Comparison of ENCODE assay signal across 8 cellular contexts in genomic region chr5:115262066-115262404, GRCh38. TPM values are rescaled to one million over a fixed set of nuclear protein-coding genes. Genes with fewer than 3 reads are reported as not detected.
DNase-seq lines count a peak whose midpoint lies in the region; ATAC-seq, FAIRE-seq and TF ChIP-seq lines count a peak whose summit lies in the region.

No MANE protein-coding gene starts in this region.

- POLR2A ChIA-PET in A549 (lab: Yijun Ruan, JAX), result interaction anchor here (0.6 to 1.5 kb wide), 3 partner anchors 34 to 153 kb away, joined by 3 to 9 read pairs (median 7); partner anchors contain the start of genes CCDC112 and TRIM36
- POLR2A ChIA-PET in naive thymus-derived CD4-positive, alpha-beta T cell (lab: Charles Lee), result interaction anchor here (0.7 to 3.2 kb wide), 5 partner anchors 34 to 1668 kb away, joined by 3 to 26 read pairs (median 5); partner anchors contain the start of genes CCDC112 and TMED7

- peaks cover 0 to 2% (median 0%) of the 10 kb centered on the region in 11 donors for H3K9me3 Mint-ChIP-seq in naive thymus-derived CD4-positive, alpha-beta T cell

- TF ChIP-seq RAD21 in A549 (conservative IDR thresholded peaks at IDR 0.05 in 1 of 2, IDR thresholded peaks at IDR 0.05 in 1 of 2), result no peak

- TF ChIP-seq CTCF in A549 (IDR thresholded peaks at IDR 0.05), result no peak

- H3K4me1 ChIP-seq in A549, result peaks cover 11% of the 10 kb centered on the region
- H3K4me1 ChIP-seq in naive thymus-derived CD4-positive, alpha-beta T cell (ENCODE audit: control insufficient read depth in 2 of 2, insufficient read depth in 2 of 2, low read length in 2 of 2), result peaks cover 15 to 23% of the 10 kb centered on the region in 2 donors

- DNase-seq in A549 (ENCODE audit: low read depth in 1 of 2, low spot score in 1 of 2), result peak; percentile 5 to 10
- DNase-seq in RPMI8226, result peak; percentile 44
- no peak for DNase-seq in epithelial cell of prostate (ENCODE audit: low read depth, low spot score)
- DNase-seq in naive thymus-derived CD4-positive, alpha-beta T cell, result no peak
- no peak for DNase-seq in NCI-H2196 (lab: John Stamatoyannopoulos, UW; ENCODE audit: unreplicated experiment)
- no peak for DNase-seq in COLO668 (lab: John Stamatoyannopoulos, UW; ENCODE audit: unreplicated experiment)

- peak overlapping the region; percentile 91 to 100 (median 96) for H3K4me3 Mint-ChIP-seq in naive thymus-derived CD4-positive, alpha-beta T cell

- no peaks in the 10 kb centered on the region for H3K9me3 ChIP-seq in A549
- H3K9me3 ChIP-seq in naive thymus-derived CD4-positive, alpha-beta T cell (ENCODE audit: control insufficient read depth in 2 of 3, low read length in 3 of 3), result no peaks in the 10 kb centered on the region

- no peaks in the 10 kb centered on the region for H3K27me3 ChIP-seq in naive thymus-derived CD4-positive, alpha-beta T cell (ENCODE audit: control insufficient read depth in 2 of 2, insufficient read depth in 2 of 2, low read length in 2 of 2)

- H3K4me3 ChIP-seq in A549, result peak overlapping the region; percentile 76
- peak overlapping the region; percentile 94 for H3K4me3 ChIP-seq in naive thymus-derived CD4-positive, alpha-beta T cell (ENCODE audit: low read length)

- H3K27me3 Mint-ChIP-seq in naive thymus-derived CD4-positive, alpha-beta T cell, result peaks cover 0 to 4% (median 0%) of the 10 kb centered on the region in 5 donors

- no peak for TF ChIP-seq EP300 in A549 (IDR thresholded peaks at IDR 0.05)

- WGBS in A549 (ENCODE audit: missing lambda C conversion rate), result 3% methylated on average over 9 of the region's 9 CpGs

- peak overlapping the region; percentile 83 to 96 (median 94) for H3K27ac Mint-ChIP-seq in naive thymus-derived CD4-positive, alpha-beta T cell

- peaks cover 0 to 5% (median 0%) of the 10 kb centered on the region in 3 experiments for H3K36me3 ChIP-seq in naive thymus-derived CD4-positive, alpha-beta T cell (ENCODE audit: control insufficient read depth in 2 of 3, insufficient read depth in 3 of 3, low read length in 3 of 3)

- H3K36me3 Mint-ChIP-seq in naive thymus-derived CD4-positive, alpha-beta T cell, result peaks cover 0 to 20% (median 7%) of the 10 kb centered on the region in 5 donors

- FAIRE-seq in A549 (lab: Jason Lieb, UNC), result no peak

- intact Hi-C loops in naive thymus-derived CD4-positive, alpha-beta T cell (cut with micrococcal nuclease), result loop anchor here (1.0 to 2.0 kb wide), 7 partner anchors 34 to 823 kb away; partner anchors contain the start of genes CCDC112 (in 2 of the 2), FEM1C (in 2 of the 2), AP3S1 (in 1 of the 2) and ATG12 (in 1 of the 2)

- no peak for TF ChIP-seq POLR2A in A549 (IDR thresholded peaks at IDR 0.05; ENCODE audit: low read length)

- H3K4me2 ChIP-seq in A549, result peak overlapping the region; percentile 97

- peaks cover 36 to 63% (median 45%) of the 10 kb centered on the region in 7 donors for H3K4me1 Mint-ChIP-seq in naive thymus-derived CD4-positive, alpha-beta T cell

- CTCF ChIA-PET in A549 (lab: Yijun Ruan, JAX), result interaction anchor here (1.0 to 1.4 kb wide), 2 partner anchors 11 to 48 kb away, joined by 4 to 6 read pairs; no protein-coding TSS in a partner anchor
- CTCF ChIA-PET in naive thymus-derived CD4-positive, alpha-beta T cell (lab: Charles Lee), result interaction anchor here (0.6 to 1.0 kb wide), 2 partner anchors 10 to 15 kb away, joined by 3 to 4 read pairs; no protein-coding TSS in a partner anchor

- ATAC-seq in A549, result peak; percentile 18 to 54; a peak in 4 of 6 replicates
- ATAC-seq in GM18517 (IDR thresholded peaks at IDR 0.05; ENCODE audit: unreplicated experiment), result peak; percentile 46
- peak; percentile 15 for ATAC-seq in HG02970 (IDR thresholded peaks at IDR 0.05; ENCODE audit: low FRiP score, unreplicated experiment)
- ATAC-seq in naive thymus-derived CD4-positive, alpha-beta T cell, result peak; percentile 19

- H3K27ac ChIP-seq in A549 (peak overlapping the region; percentile 81 to 87), epithelial cell of prostate (peak overlapping the region; percentile 89)
- peak overlapping the region; percentile 76 for H3K27ac ChIP-seq in naive thymus-derived CD4-positive, alpha-beta T cell (ENCODE audit: low read depth, low read length)

TF ChIP-seq in A549, 52 proteins besides CTCF, POLR2A, EP300 and RAD21:
- TF ChIP-seq CHD4 (IDR thresholded peaks at IDR 0.05; ENCODE audit: borderline replicate concordance), result no peak
- TF ChIP-seq ZSCAN20 (CRISPR knock-in tag; IDR thresholded peaks at IDR 0.05), result no peak
- TF ChIP-seq GATA3 (IDR thresholded peaks at IDR 0.05; ENCODE audit: borderline replicate concordance), result no peak
- TF ChIP-seq HES2 (IDR thresholded peaks at IDR 0.05), result no peak
- TF ChIP-seq FOSB (CRISPR knock-in tag; IDR thresholded peaks at IDR 0.05), result no peak
- no peak for TF ChIP-seq KDM5A (IDR thresholded peaks at IDR 0.05)
- no peak for TF ChIP-seq HOXA7 (CRISPR knock-in tag; IDR thresholded peaks at IDR 0.05)
- TF ChIP-seq JUNB (IDR thresholded peaks at IDR 0.05), result no peak
- TF ChIP-seq MYC (IDR thresholded peaks at IDR 0.05; ENCODE audit: borderline replicate concordance, low read length), result no peak
- no peak for TF ChIP-seq TFCP2L1 (CRISPR knock-in tag; IDR thresholded peaks at IDR 0.05)

RNA-seq across cellular contexts. Expression of gene PGGT1B, which starts 0.6 kb away (rescaled TPM):
- polyA plus RNA-seq in A549 (2011; rRNA removed) (6.7 and 9.5 TPM in 2 replicates), A549 (2017; fragmentation: RNase III; extraction: RNeasy Plus Mini Kit Qiagen cat#74134 plus additional on column Dnase treatment) (15.5 to 17.0 TPM (median 15.9 TPM) in 3 replicates)
- polyA plus RNA-seq in A549 (2012; cell fraction: cytosol; rRNA removed), result 0.82 and 0.96 TPM in 2 replicates
- 0.60 and 1.5 TPM in 2 replicates for polyA plus RNA-seq in A549 (2012; cell fraction: nucleus; rRNA removed)
- 17.0 and 17.5 TPM in 2 replicates for polyA minus RNA-seq in A549 (2011; rRNA and poly(A)+ RNA removed)
- 10 to 100 TPM; 34.5 to 49.1 (median 41.5) TPM for total RNA-seq in naive thymus-derived CD4-positive, alpha-beta T cell
- polyA plus RNA-seq in naive thymus-derived CD4-positive, alpha-beta T cell, result 10 to 100 TPM; 10.3 to 15.7 TPM

RNA-seq across cellular contexts. Expression of gene CCDC112, which starts 34.4 kb away (rescaled TPM):
- polyA plus RNA-seq in A549 (2011; rRNA removed) (3.5 and 8.6 TPM in 2 replicates), A549 (2017; fragmentation: RNase III; extraction: RNeasy Plus Mini Kit Qiagen cat#74134 plus additional on column Dnase treatment) (5.8 to 7.1 TPM (median 6.4 TPM) in 3 replicates)
- 1.6 and 1.7 TPM in 2 replicates for polyA plus RNA-seq in A549 (2012; cell fraction: cytosol; rRNA removed)
- 1.2 and 1.5 TPM in 2 replicates for polyA plus RNA-seq in A549 (2012; cell fraction: nucleus; rRNA removed)
- 0.44 and 0.45 TPM in 2 replicates for polyA minus RNA-seq in A549 (2011; rRNA and poly(A)+ RNA removed)
- total RNA-seq in naive thymus-derived CD4-positive, alpha-beta T cell, result 1 to 10 TPM in 4 of 5 experiments, under 1 TPM in 1; 0.51 to 8.5 (median 3.9) TPM
- polyA plus RNA-seq in naive thymus-derived CD4-positive, alpha-beta T cell, result 1 to 10 TPM; 2.7 to 3.6 TPM

Comparison
In these comparisons a context has a peak if more than half of its experiments do, and no peak if none do; other contexts are left out.
1. DNase-seq: peak in A549 (2 of 2) and RPMI8226 (single experiment); none in epithelial cell of prostate (single experiment), naive thymus-derived CD4-positive, alpha-beta T cell (0 of 9), NCI-H2196 (single experiment) and COLO668 (single experiment).
2. Peak in every context shown above with its lines, with median percentiles within 50 percentile points of each other: ATAC-seq and H3K27ac ChIP-seq.